ENCODE assay signal across 2 cellular contexts in the genomic region with DNA sequence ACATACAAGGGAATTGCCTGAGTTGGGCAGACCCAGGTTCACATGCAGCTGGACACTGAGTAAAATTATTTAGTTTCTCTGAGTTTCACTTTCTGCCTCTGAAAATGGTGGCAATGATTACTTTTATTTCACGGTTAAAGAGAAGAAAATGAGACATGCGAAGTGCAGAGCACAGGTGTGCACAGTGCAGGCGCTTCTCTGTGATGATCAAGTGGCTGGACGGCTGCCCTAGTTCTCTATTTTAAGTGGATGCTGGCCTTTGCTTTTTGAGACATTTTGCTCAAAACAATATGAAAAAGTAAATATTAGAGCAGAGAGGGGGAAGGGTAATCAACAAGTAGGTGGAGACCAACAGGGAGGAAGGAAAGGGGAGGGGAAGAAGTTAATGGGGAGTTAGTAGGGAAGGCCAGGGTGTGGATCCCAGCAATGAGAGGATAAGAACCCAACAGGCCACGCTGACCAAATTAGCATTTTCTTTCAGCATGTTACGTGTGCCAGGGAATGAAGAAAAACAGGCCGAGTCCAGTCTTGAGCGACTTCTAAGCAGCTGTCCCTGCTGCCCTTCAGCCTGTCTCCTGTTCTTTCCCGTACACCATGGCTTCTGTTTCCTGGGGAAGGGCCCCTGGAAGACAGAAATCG.
TF ChIP-seq lines count a peak whose summit lies in the region.

No MANE protein-coding gene starts in this region.

TF ChIP-seq in IMR-90, 13 proteins besides CTCF, POLR2A, EP300 and RAD21:
- TF ChIP-seq CEBPB (IDR thresholded peaks at IDR 0.05; ENCODE audit: low read depth, low read length) (no peak), ELK1 (IDR thresholded peaks at IDR 0.05; ENCODE audit: borderline replicate concordance, low read depth, low read length) (no peak), FOS (IDR thresholded peaks at IDR 0.05; ENCODE audit: low read depth, low read length) (no peak), RFX5 (IDR thresholded peaks at IDR 0.05; ENCODE audit: low read depth, low read length) (no peak)
TF ChIP-seq in IMR-90: peak in this region for 0.

TF ChIP-seq in endothelial cell of umbilical vein, 7 proteins besides CTCF, POLR2A, EP300 and RAD21:
- TF ChIP-seq, protein P1, sequence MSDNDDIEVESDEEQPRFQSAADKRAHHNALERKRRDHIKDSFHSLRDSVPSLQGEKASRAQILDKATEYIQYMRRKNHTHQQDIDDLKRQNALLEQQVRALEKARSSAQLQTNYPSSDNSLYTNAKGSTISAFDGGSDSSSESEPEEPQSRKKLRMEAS (IDR thresholded peaks at IDR 0.05; ENCODE audit: insufficient read depth, insufficient read length), result no peak
- no peak for TF ChIP-seq EZH2 (IDR thresholded peaks at IDR 0.05; ENCODE audit: borderline replicate concordance, low read depth, low read length, severe bottlenecking)
- no peak for TF ChIP-seq MYC (IDR thresholded peaks at IDR 0.05; ENCODE audit: low read depth, low read length)
